Comparison of ENCODE assay signal across 7 cellular contexts in genomic region chr10:63265646-63266207, GRCh38.
DNase-seq lines count a peak whose midpoint lies in the region; ATAC-seq and TF ChIP-seq lines count a peak whose summit lies in the region.

No MANE protein-coding gene starts in this region.

- H3K27ac ChIP-seq in right cardiac atrium (ENCODE audit: low read length) = no peak overlapping the region

- no peaks in the 10 kb centered on the region for H3K9me3 Mint-ChIP-seq in HFFc6
- H3K9me3 Mint-ChIP-seq in activated CD4-positive, alpha-beta memory T cell treated with anti-CD3 and anti-CD28 coated beads, Interleukin-2, amount 10 ng/mL, durations not matched to agents 7 days and 5 days = no peaks in the 10 kb centered on the region
- H3K9me3 Mint-ChIP-seq in stimulated activated effector memory CD8-positive, alpha-beta T cell treated with anti-CD3 and anti-CD28 coated beads, Interleukin-12 subunit alpha, Interleukin-12 subunit beta, amount 100 ng/mL, for 72 hours = no peaks in the 10 kb centered on the region

- peaks cover 10% of the 10 kb centered on the region for H3K36me3 Mint-ChIP-seq in HFFc6 (ENCODE audit: low read depth)
- H3K36me3 Mint-ChIP-seq in activated CD4-positive, alpha-beta memory T cell treated with anti-CD3 and anti-CD28 coated beads, Interleukin-2, amount 10 ng/mL, durations not matched to agents 7 days and 5 days (ENCODE audit: low read depth) = peaks cover 36% of the 10 kb centered on the region
- peaks cover 45% of the 10 kb centered on the region for H3K36me3 Mint-ChIP-seq in stimulated activated effector memory CD8-positive, alpha-beta T cell treated with anti-CD3 and anti-CD28 coated beads, Interleukin-12 subunit alpha, Interleukin-12 subunit beta, amount 100 ng/mL, for 72 hours

- no peak for ATAC-seq in right cardiac atrium
- no peak for ATAC-seq in stimulated activated effector memory CD8-positive, alpha-beta T cell treated with anti-CD3 and anti-CD28 coated beads, Interleukin-12 subunit alpha, Interleukin-12 subunit beta, amount 100 ng/mL, for 72 hours
- ATAC-seq in GM19351 (IDR thresholded peaks at IDR 0.05; ENCODE audit: unreplicated experiment) = no peak
- ATAC-seq in GM21367 (IDR thresholded peaks at IDR 0.05; ENCODE audit: unreplicated experiment) = no peak

- peak overlapping the region; percentile 99 for H3K4me3 ChIP-seq in right cardiac atrium (ENCODE audit: low read length)

- CTCF ChIA-PET in activated CD4-positive, alpha-beta memory T cell treated with anti-CD3 and anti-CD28 coated beads, Interleukin-2, amount 10 ng/mL, durations not matched to agents 7 days and 5 days (lab: Charles Lee) = interaction anchor here (1.0 to 1.9 kb wide), 3 partner anchors 99 to 454 kb away, joined by 3 to 6 read pairs (median 4); no protein-coding TSS in a partner anchor

- TF ChIP-seq CTCF in HFFc6 (IDR thresholded peaks at IDR 0.05) = no peak

- H3K27ac Mint-ChIP-seq in HFFc6 = peak overlapping the region; percentile 98
- peak overlapping the region; percentile 99 for H3K27ac Mint-ChIP-seq in activated CD4-positive, alpha-beta memory T cell treated with anti-CD3 and anti-CD28 coated beads, Interleukin-2, amount 10 ng/mL, durations not matched to agents 7 days and 5 days
- H3K27ac Mint-ChIP-seq in stimulated activated effector memory CD8-positive, alpha-beta T cell treated with anti-CD3 and anti-CD28 coated beads, Interleukin-12 subunit alpha, Interleukin-12 subunit beta, amount 100 ng/mL, for 72 hours = peak overlapping the region; percentile 95

- H3K4me3 Mint-ChIP-seq in HFFc6 = peak overlapping the region; percentile 96
- peak overlapping the region; percentile 93 for H3K4me3 Mint-ChIP-seq in activated CD4-positive, alpha-beta memory T cell treated with anti-CD3 and anti-CD28 coated beads, Interleukin-2, amount 10 ng/mL, durations not matched to agents 7 days and 5 days
- H3K4me3 Mint-ChIP-seq in stimulated activated effector memory CD8-positive, alpha-beta T cell treated with anti-CD3 and anti-CD28 coated beads, Interleukin-12 subunit alpha, Interleukin-12 subunit beta, amount 100 ng/mL, for 72 hours = peak overlapping the region; percentile 76

- H3K27me3 Mint-ChIP-seq in HFFc6 (ENCODE audit: insufficient read depth) = peaks cover 5% of the 10 kb centered on the region; the same call in 1 of the 2 replicates
- H3K27me3 Mint-ChIP-seq in activated CD4-positive, alpha-beta memory T cell treated with anti-CD3 and anti-CD28 coated beads, Interleukin-2, amount 10 ng/mL, durations not matched to agents 7 days and 5 days = no peaks in the 10 kb centered on the region

- H3K4me1 Mint-ChIP-seq in HFFc6 (ENCODE audit: low read depth) = peaks cover 40% of the 10 kb centered on the region
- H3K4me1 Mint-ChIP-seq in activated CD4-positive, alpha-beta memory T cell treated with anti-CD3 and anti-CD28 coated beads, Interleukin-2, amount 10 ng/mL, durations not matched to agents 7 days and 5 days = peaks cover 30% of the 10 kb centered on the region
- H3K4me1 Mint-ChIP-seq in stimulated activated effector memory CD8-positive, alpha-beta T cell treated with anti-CD3 and anti-CD28 coated beads, Interleukin-12 subunit alpha, Interleukin-12 subunit beta, amount 100 ng/mL, for 72 hours = peaks cover 26% of the 10 kb centered on the region

- H3K27me3 ChIP-seq in right cardiac atrium (ENCODE audit: control insufficient read depth, insufficient read depth) = no peaks in the 10 kb centered on the region

- intact Hi-C loops in right cardiac atrium (cut with DNase I) = no loop called here

- no peak for DNase-seq in HFFc6
- DNase-seq in activated CD4-positive, alpha-beta memory T cell treated with anti-CD3 and anti-CD28 coated beads, Interleukin-2, amount 10 ng/mL, durations not matched to agents 7 days and 5 days = no peak
- DNase-seq in right cardiac atrium = no peak
- no peak for DNase-seq in stimulated activated effector memory CD8-positive, alpha-beta T cell treated with anti-CD3 and anti-CD28 coated beads, Interleukin-12 subunit alpha, Interleukin-12 subunit beta, amount 100 ng/mL, for 72 hours (ENCODE audit: low spot score in 2 of 2)
- DNase-seq in DMS53 treated with DMSO at 0.1 percent for 48 hours (lab: John Stamatoyannopoulos, UW; ENCODE audit: unreplicated experiment) = no peak

- H3K9me3 ChIP-seq in right cardiac atrium (ENCODE audit: control insufficient read depth, low read length) = no peaks in the 10 kb centered on the region

- POLR2A ChIA-PET in activated CD4-positive, alpha-beta memory T cell treated with anti-CD3 and anti-CD28 coated beads, Interleukin-2, amount 10 ng/mL, durations not matched to agents 7 days and 5 days (lab: Charles Lee) = interaction anchor here (1.0 to 5.3 kb wide), 9 partner anchors 10 to 1216 kb away, joined by 3 to 58 read pairs (median 10); partner anchors contain the start of genes JMJD1C, NRBF2 and REEP3

- peaks cover 2% of the 10 kb centered on the region for H3K4me1 ChIP-seq in right cardiac atrium (ENCODE audit: control insufficient read depth, insufficient read depth, low read length)

- WGBS in right cardiac atrium = 9% methylated on average over 2 of the region's 2 CpGs
